ENCODE assay signal across 22 cellular contexts in the genomic region with DNA sequence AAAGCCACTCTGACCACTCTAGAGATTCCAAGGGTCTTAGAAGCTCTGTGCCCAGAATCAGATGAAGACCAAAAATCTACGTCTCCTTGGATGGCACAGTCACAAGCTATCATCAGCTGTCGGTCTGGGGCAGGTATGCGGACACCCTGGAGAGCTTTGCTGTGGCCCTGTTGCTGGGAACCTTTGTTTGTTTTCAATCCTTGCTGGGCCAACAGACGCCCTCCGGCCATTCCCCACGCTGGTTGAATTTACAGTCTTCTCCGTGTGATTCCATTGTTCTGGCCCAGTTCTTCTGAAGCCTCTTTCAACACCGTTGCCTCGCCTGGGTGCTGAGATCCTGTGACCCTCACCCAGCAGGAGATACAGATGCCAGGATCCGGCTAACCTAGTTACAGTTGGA.
"Had no signal": no experiment of that assay in that cellular context is flagged by ENCODE, and none has a peak within 500 bp of the region (broad histone marks: within the 10 kb centered on the region; RNA-seq: fewer than 3 reads in every experiment).

No MANE protein-coding gene starts in this region.

- H3K9me3 Mint-ChIP-seq: activated naive CD4-positive, alpha-beta T cell treated with anti-CD3 and anti-CD28 coated beads, Interleukin-2, amount 50 U/mL, for 72 hours; activated T-cell treated with anti-CD3 and anti-CD28 coated beads, Interleukin-2, amount 50 U/mL, for 24 hours; activated T-helper 17 cell treated with anti-CD3 and anti-CD28 coated beads, Interleukin-2, amount 50 U/mL, for 72 hours; dendritic cell treated with granulocyte-macrophage colony-stimulating factor and Interleukin-4, amounts not matched to agents 40 ng/mL and 50 ng/mL, for 4 days had no signal

- H3K9me3 ChIP-seq: ascending aorta, left ventricle myocardium inferior, spleen had no signal

- H3K27ac ChIP-seq: ascending aorta, brain microvascular endothelial cell, hepatocyte, left ventricle myocardium inferior, spleen had no signal

- H3K4me1 Mint-ChIP-seq: activated T-helper 17 cell treated with anti-CD3 and anti-CD28 coated beads, Interleukin-2, amount 50 U/mL, for 72 hours had no signal

- H3K36me3 ChIP-seq: ascending aorta, brain microvascular endothelial cell, left ventricle myocardium inferior, spleen had no signal

- H3K4me3 ChIP-seq: ascending aorta, hepatocyte, left ventricle myocardium inferior, spleen had no signal

- H3K4me3 Mint-ChIP-seq: activated T-cell treated with anti-CD3 and anti-CD28 coated beads, Interleukin-2, amount 50 U/mL, for 24 hours; activated T-helper 17 cell treated with anti-CD3 and anti-CD28 coated beads, Interleukin-2, amount 50 U/mL, for 72 hours; dendritic cell treated with granulocyte-macrophage colony-stimulating factor and Interleukin-4, amounts not matched to agents 40 ng/mL and 50 ng/mL, for 4 days; nephron had no signal

- H3K36me3 Mint-ChIP-seq: activated naive CD4-positive, alpha-beta T cell treated with anti-CD3 and anti-CD28 coated beads, Interleukin-2, amount 50 U/mL, for 72 hours had no signal

- H3K27me3 ChIP-seq: ascending aorta, brain microvascular endothelial cell, hepatocyte had no signal

- ATAC-seq: activated naive CD4-positive, alpha-beta T cell treated with anti-CD3 and anti-CD28 coated beads, Interleukin-2, amount 50 U/mL, for 72 hours; activated T-helper 17 cell treated with anti-CD3 and anti-CD28 coated beads, Interleukin-2, amount 50 U/mL, for 72 hours; esophagus mucosa had no signal

- H3K27ac Mint-ChIP-seq: activated naive CD4-positive, alpha-beta T cell treated with anti-CD3 and anti-CD28 coated beads, Interleukin-2, amount 50 U/mL, for 72 hours; activated T-cell treated with anti-CD3 and anti-CD28 coated beads, Interleukin-2, amount 50 U/mL, for 24 hours; activated T-helper 17 cell treated with anti-CD3 and anti-CD28 coated beads, Interleukin-2, amount 50 U/mL, for 72 hours; dendritic cell treated with granulocyte-macrophage colony-stimulating factor and Interleukin-4, amounts not matched to agents 40 ng/mL and 50 ng/mL, for 4 days; nephron had no signal

- H3K4me1 ChIP-seq: ascending aorta, left ventricle myocardium inferior had no signal

- DNase-seq: activated CD8-positive, alpha-beta memory T cell treated with anti-CD3 and anti-CD28 coated beads, Interleukin-2, amount 50 U/mL, for 4 hours; activated T-cell treated with anti-CD3 and anti-CD28 coated beads, Interleukin-2, amount 50 U/mL, for 24 hours; brain microvascular endothelial cell; caudate nucleus; effector CD8-positive, alpha-beta T cell; foreskin melanocyte; glutamatergic neuron; left ventricle myocardium inferior; occipital lobe; posterior cingulate gyrus; retina; spleen; stimulated activated CD4-positive, alpha-beta T cell treated with anti-CD3 and anti-CD28 coated beads, Interleukin-4, amount 100 ng/mL, for 1 hour; stimulated activated naive CD4-positive, alpha-beta T cell; T-helper 9 cell had no signal
